ENCODE assay signal across 31 cellular contexts in genomic region chrX:25726539-25726938, GRCh38.
DNase-seq lines count a peak whose midpoint lies in the region; ATAC-seq, FAIRE-seq and TF ChIP-seq lines count a peak whose summit lies in the region.
"Had no signal": no experiment of that assay in that cellular context is flagged by ENCODE, and none has a peak within 500 bp of the region (broad histone marks: within the 10 kb centered on the region; RNA-seq: fewer than 3 reads in every experiment).

No MANE protein-coding gene starts in this region.

- H3K4me1 ChIP-seq in fibroblast of lung (ENCODE audit: control insufficient read depth, extremely low read depth, insufficient read depth, low read length) = no peaks in the 10 kb centered on the region
- H3K4me1 ChIP-seq in HepG2 (ENCODE audit: insufficient read depth, low read length) = no peaks in the 10 kb centered on the region
- H3K4me1 ChIP-seq: ascending aorta; BLaER1 treated with 17β-estradiol and CSF1 and Interleukin-3, amounts not matched to agents 10 nM and 100 nM; right atrium auricular region; stomach; tibial nerve had no signal

- H3K4me3 ChIP-seq in fibroblast of lung (replicated peaks in 1 of 4; ENCODE audit: control extremely low read depth in 1 of 4, insufficient read depth in 1 of 4, low read depth in 3 of 4, low read length in 4 of 4) = no peak overlapping the region
- no peak overlapping the region for H3K4me3 ChIP-seq in HepG2 (replicated peaks in 1 of 3; ENCODE audit: insufficient read depth in 1 of 3, low read depth in 2 of 3, low read length in 3 of 3)
- H3K4me3 ChIP-seq: ascending aorta; BLaER1 treated with 17β-estradiol and CSF1 and Interleukin-3, amounts not matched to agents 10 nM and 100 nM; lung; mucosa of descending colon; right atrium auricular region; SK-N-MC; stomach; tibial nerve had no signal

- CTCF ChIA-PET in HepG2 (lab: Yijun Ruan, JAX; ENCODE audit: low intra/inter-chr PET ratio, low total read pairs) = no interaction called here

- no peak for TF ChIP-seq EP300 in HepG2 (IDR thresholded peaks at IDR 0.05; ENCODE audit: low read depth in 2 of 2, low read length in 2 of 2)
- no peak for TF ChIP-seq EP300 in HepG2 (CRISPR knock-in tag; IDR thresholded peaks at IDR 0.05; ENCODE audit: borderline replicate concordance)

- FAIRE-seq in HepG2 (lab: Jason Lieb, UNC) = no peak
- FAIRE-seq: endometrium, GM12891, kidney had no signal

- H3K4me2 ChIP-seq in fibroblast of lung (ENCODE audit: extremely low read depth, insufficient read depth, low read length) = no peak overlapping the region
- no peak overlapping the region for H3K4me2 ChIP-seq in HepG2 (ENCODE audit: low read depth, low read length)
- H3K4me2 ChIP-seq: BLaER1 treated with 17β-estradiol and CSF1 and Interleukin-3, amounts not matched to agents 10 nM and 100 nM had no signal

- no peaks in the 10 kb centered on the region for H3K27me3 ChIP-seq in fibroblast of lung (ENCODE audit: control insufficient read depth, insufficient read depth, low read length)
- H3K27me3 ChIP-seq in HepG2 (ENCODE audit: control insufficient read depth in 1 of 2, insufficient read depth in 2 of 2, low read length in 2 of 2) = no peaks in the 10 kb centered on the region
- H3K27me3 ChIP-seq: ascending aorta, right atrium auricular region, stomach had no signal

- POLR2A ChIA-PET in HepG2 (lab: Yijun Ruan, JAX) = no interaction called here

- H2AFZ ChIP-seq in fibroblast of lung (ENCODE audit: low read length) = no peak overlapping the region
- no peak overlapping the region for H2AFZ ChIP-seq in HepG2 (ENCODE audit: low read length)

- ATAC-seq in HepG2 = no peak
- ATAC-seq: mucosa of descending colon; natural killer cell treated with Interleukin-12 subunit alpha and Interleukin-12 subunit beta and Interleukin-15 and Interleukin-18, amount 100 ng/mL, for 72 hours; T-helper 17 cell had no signal

- H3K27ac ChIP-seq in fibroblast of lung (ENCODE audit: insufficient read depth, low read length) (no peak overlapping the region), HepG2 (ENCODE audit: extremely low read length, insufficient read depth, low read length) (no peak overlapping the region)
- H3K27ac ChIP-seq: ascending aorta; BLaER1 treated with 17β-estradiol and CSF1 and Interleukin-3, amounts not matched to agents 10 nM and 100 nM; HL-60; right atrium auricular region; SK-N-MC; stomach; tibial nerve had no signal

- TF ChIP-seq CTCF in fibroblast of lung (conservative IDR thresholded peaks at IDR 0.05 in 1 of 2, IDR thresholded peaks at IDR 0.05 in 1 of 2; ENCODE audit: low read depth in 1 of 2, low read length in 2 of 2) = no peak
- TF ChIP-seq CTCF in HepG2 (CRISPR knock-in tag; IDR thresholded peaks at IDR 0.05) = no peak

- no TSS peak for BruUV-seq in HepG2 (replicated peaks; lab: Mats Ljungman, UMichigan)

- H3K9me3 ChIP-seq in fibroblast of lung (ENCODE audit: control insufficient read depth, insufficient read depth, low read depth, low read length) = no peaks in the 10 kb centered on the region
- no peaks in the 10 kb centered on the region for H3K9me3 ChIP-seq in HepG2 (ENCODE audit: low read length)
- H3K9me3 ChIP-seq: ascending aorta; BLaER1 treated with 17β-estradiol and CSF1 and Interleukin-3, amounts not matched to agents 10 nM and 100 nM; mucosa of descending colon; right atrium auricular region; stomach; tibial nerve had no signal

- TF ChIP-seq RAD21 in HepG2 (CRISPR knock-in tag; IDR thresholded peaks at IDR 0.05) = no peak

- TF ChIP-seq POLR2A in HepG2 (IDR thresholded peaks at IDR 0.05; ENCODE audit: insufficient read depth in 1 of 2, low read depth in 2 of 2, low read length in 2 of 2) = no peak

- H3K9ac ChIP-seq in fibroblast of lung (ENCODE audit: insufficient read depth, low read length) (no peak overlapping the region), HepG2 (ENCODE audit: insufficient read depth, low read depth, low read length) (no peak overlapping the region)
- H3K9ac ChIP-seq: BLaER1 treated with 17β-estradiol and CSF1 and Interleukin-3, amounts not matched to agents 10 nM and 100 nM had no signal

- intact Hi-C loops in HepG2 (cut with micrococcal nuclease; ENCODE audit: unreplicated experiment) = no loop called here

- DNase-seq in DMS53 treated with DMSO at 0.1 percent for 48 hours (lab: John Stamatoyannopoulos, UW; ENCODE audit: unreplicated experiment) (peak; percentile 55), NCI-H69 (lab: John Stamatoyannopoulos, UW) (peak; percentile 43), fibroblast of lung (ENCODE audit: low read depth in 2 of 2) (peak; percentile 0 to 22), renal cortical epithelial cell (ENCODE audit: low read depth) (peak; percentile 40), D341Med (ENCODE audit: low spot score) (no peak), HepG2 (ENCODE audit: low spot score) (no peak), NCI-H2227 (lab: John Stamatoyannopoulos, UW; ENCODE audit: unreplicated experiment) (no peak)
- DNase-seq: activated CD4-positive, alpha-beta T cell treated with anti-CD3 and anti-CD28 coated beads for 4 hours; activated effector memory CD4-positive, alpha-beta T cell treated with Interleukin-2 at 50 U/mL for 16 hours; activated naive CD8-positive, alpha-beta T cell treated with anti-CD3 and anti-CD28 coated beads for 36 hours; dermis blood vessel endothelial cell; glutamatergic neuron; Kasumi-1; kidney; mucosa of descending colon; NCI-H1048; NCI-H187; NCI-H226; stimulated activated CD4-positive, alpha-beta T cell treated with anti-CD3 and anti-CD28 coated beads, Interleukin-2, amount 100 ng/mL, for 24 hours; stomach; T-helper 17 cell had no signal

- H4K20me1 ChIP-seq in fibroblast of lung (ENCODE audit: control insufficient read depth, extremely low read depth, insufficient read depth, low read length) = no peaks in the 10 kb centered on the region
- H4K20me1 ChIP-seq in HepG2 (ENCODE audit: insufficient read depth, low read length) = no peaks in the 10 kb centered on the region
- H4K20me1 ChIP-seq: BLaER1 treated with 17β-estradiol and CSF1 and Interleukin-3, amounts not matched to agents 10 nM and 100 nM had no signal

- no peaks in the 10 kb centered on the region for H3K36me3 ChIP-seq in fibroblast of lung (ENCODE audit: control insufficient read depth, insufficient read depth, low read length)
- no peaks in the 10 kb centered on the region for H3K36me3 ChIP-seq in HepG2 (replicated peaks in 1 of 2; ENCODE audit: control insufficient read depth in 1 of 2, insufficient read depth in 2 of 2, low read length in 2 of 2)
- H3K36me3 ChIP-seq: ascending aorta; BLaER1 treated with 17β-estradiol and CSF1 and Interleukin-3, amounts not matched to agents 10 nM and 100 nM; right atrium auricular region; stomach; tibial nerve had no signal

- H3K79me2 ChIP-seq in fibroblast of lung (ENCODE audit: control insufficient read depth, insufficient read depth, low read length) (no peaks in the 10 kb centered on the region), HepG2 (ENCODE audit: insufficient read depth, low read length) (no peaks in the 10 kb centered on the region)

- WGBS in HepG2 (ENCODE audit: low lambda C conversion rate) = 14% methylated on average over 1 of the region's 1 CpG

- in situ Hi-C loops in HepG2 (cut with HindIII; ENCODE audit: extremely low pct_ligation_motif_present, low pct_unique_long_range_greater_than_20kb) = no loop called here

TF ChIP-seq in HepG2, 621 proteins besides CTCF, POLR2A, EP300 and RAD21 (continues in another document):
- TF ChIP-seq KLF11 (CRISPR knock-in tag; IDR thresholded peaks at IDR 0.05) = no peak
- TF ChIP-seq KAT8 (CRISPR knock-in tag; IDR thresholded peaks at IDR 0.05) = no peak
- no peak for TF ChIP-seq ZNF232 (CRISPR knock-in tag; IDR thresholded peaks at IDR 0.05; ENCODE audit: borderline replicate concordance)
- TF ChIP-seq RERE (CRISPR knock-in tag; IDR thresholded peaks at IDR 0.05; ENCODE audit: low read depth) = no peak
- no peak for TF ChIP-seq ZNF501 (CRISPR knock-in tag; IDR thresholded peaks at IDR 0.05)
- TF ChIP-seq HNF4G (IDR thresholded peaks at IDR 0.05; ENCODE audit: borderline replicate concordance, low read depth, low read length) = no peak
- TF ChIP-seq HNF4G (CRISPR knock-in tag; IDR thresholded peaks at IDR 0.05; ENCODE audit: borderline replicate concordance, low read depth) = no peak
- TF ChIP-seq ZNF552 (CRISPR knock-in tag; IDR thresholded peaks at IDR 0.05; ENCODE audit: borderline replicate concordance) = no peak
- no peak for TF ChIP-seq MYC (CRISPR knock-in tag; IDR thresholded peaks at IDR 0.05; ENCODE audit: borderline replicate concordance)

Comparison
In these comparisons a context has a peak if more than half of its experiments do, and no peak if none do; other contexts are left out.
1. DNase-seq: peak in DMS53 treated with DMSO at 0.1 percent for 48 hours (single experiment), NCI-H69 (single experiment), fibroblast of lung (2 of 2) and renal cortical epithelial cell (single experiment); none in D341Med (single experiment), HepG2 (single experiment) and NCI-H2227 (single experiment).